ENCODE assay signal across 17 cellular contexts in the genomic region with DNA sequence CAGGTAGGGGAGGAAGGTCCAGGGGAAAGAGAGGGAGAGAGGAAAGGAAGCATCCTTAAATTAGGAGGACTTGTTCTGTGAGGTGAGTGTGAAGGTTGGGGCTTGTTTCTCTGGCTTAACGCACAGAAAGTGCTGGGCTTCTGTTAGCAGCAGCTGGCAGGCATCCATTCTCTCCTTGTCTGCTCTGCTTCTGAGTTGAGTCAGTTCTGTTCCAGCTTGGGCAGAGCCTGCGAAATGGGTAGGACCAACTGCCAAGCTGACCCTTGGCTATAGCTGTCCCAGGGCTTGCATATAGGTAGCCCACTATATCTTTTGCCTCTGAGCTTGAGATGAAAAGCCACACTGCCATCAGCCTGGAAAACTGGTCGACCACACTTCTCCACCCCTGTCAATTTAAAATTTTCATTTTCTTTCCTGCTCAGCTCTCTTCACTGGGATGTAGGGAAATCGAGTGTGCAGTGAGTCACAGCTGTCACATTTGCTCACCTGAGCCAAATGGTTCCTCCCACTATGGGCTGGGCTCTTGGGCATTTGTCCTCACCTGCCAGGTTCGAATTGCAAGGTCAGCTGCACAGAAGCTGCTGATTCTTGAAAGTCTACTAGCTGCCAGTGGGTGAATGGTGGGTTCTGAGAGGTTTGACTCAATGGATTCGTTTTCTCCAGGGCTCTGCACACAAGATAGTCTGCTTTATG.
DNase-seq lines count a peak whose midpoint lies in the region; ATAC-seq, FAIRE-seq and TF ChIP-seq lines count a peak whose summit lies in the region.
"Had no signal": no experiment of that assay in that cellular context is flagged by ENCODE, and none has a peak within 500 bp of the region (broad histone marks: within the 10 kb centered on the region; RNA-seq: fewer than 3 reads in every experiment).

No MANE protein-coding gene starts in this region.

- no peak overlapping the region for H3K4me3 ChIP-seq in IMR-90 (ENCODE audit: insufficient read depth, low read depth, low read length)
- no peak overlapping the region for H3K4me3 ChIP-seq in small intestine (ENCODE audit: low read depth in 1 of 2, low read length in 2 of 2)
- H3K4me3 ChIP-seq: adrenal gland, neural progenitor cell, right atrium auricular region, testis had no signal

- TF ChIP-seq POLR2A in IMR-90 (IDR thresholded peaks at IDR 0.05; ENCODE audit: low read depth, low read length), result no peak

- no peak overlapping the region for H3K9ac ChIP-seq in IMR-90 (ENCODE audit: low read depth, low read length)
- H3K9ac ChIP-seq: neural progenitor cell had no signal

- ATAC-seq in IMR-90 (ENCODE audit: low read depth) (no peak), HG03045 (IDR thresholded peaks at IDR 0.05; ENCODE audit: unreplicated experiment) (no peak)
- no peak for ATAC-seq in stimulated activated naive CD8-positive, alpha-beta T cell treated with anti-CD3 and anti-CD28 coated beads, Interleukin-15, Interleukin-2, amounts not matched to agents 100 U/mL and 50 U/mL, for 24 hours
- ATAC-seq: activated T-helper 17 cell treated with anti-CD3 and anti-CD28 coated beads, Interleukin-2, amount 50 U/mL, for 72 hours had no signal

- no peak overlapping the region for H3K4ac ChIP-seq in IMR-90 (ENCODE audit: low read depth, low read length)

- no peaks in the 10 kb centered on the region for H3K4me1 ChIP-seq in IMR-90 (ENCODE audit: control insufficient read depth, insufficient read depth, low read length)
- peaks cover 0 to 2% of the 10 kb centered on the region in 2 donors for H3K4me1 ChIP-seq in small intestine (ENCODE audit: control insufficient read depth in 2 of 2, insufficient read depth in 1 of 2, low read depth in 1 of 2, low read length in 1 of 2)
- H3K4me1 ChIP-seq: adrenal gland, neural progenitor cell, right atrium auricular region, testis had no signal

- no peak overlapping the region for H3K27ac ChIP-seq in IMR-90 (ENCODE audit: insufficient read depth, low read length)
- H3K27ac ChIP-seq in epithelial cell of prostate, result peak overlapping the region; percentile 25
- H3K27ac ChIP-seq in small intestine (ENCODE audit: low read depth in 1 of 2, low read length in 1 of 2), result no peak overlapping the region
- H3K27ac ChIP-seq: adrenal gland, neural progenitor cell, right atrium auricular region, testis had no signal

- in situ Hi-C loops in IMR-90 (cut with MboI; ENCODE audit: low sequenced_read_pairs), result no loop called here

- no peak for TF ChIP-seq RAD21 in IMR-90 (IDR thresholded peaks at IDR 0.05; ENCODE audit: low read length)

- H3K36me3 ChIP-seq in IMR-90 (ENCODE audit: control insufficient read depth, insufficient read depth, low read length) (no peaks in the 10 kb centered on the region), small intestine (ENCODE audit: control insufficient read depth in 2 of 2, insufficient read depth in 2 of 2, low read length in 2 of 2) (no peaks in the 10 kb centered on the region)
- H3K36me3 ChIP-seq: adrenal gland, neural progenitor cell, right atrium auricular region had no signal

- no peak for DNase-seq in IMR-90
- DNase-seq in NCI-H69 (lab: John Stamatoyannopoulos, UW), result peak; percentile 72
- DNase-seq in epithelial cell of prostate (ENCODE audit: low read depth, low spot score), result no peak
- peak; percentile 92 for DNase-seq in small intestine
- DNase-seq in NCI-H1930 (lab: John Stamatoyannopoulos, UW), result no peak
- no peak for DNase-seq in stimulated activated naive CD8-positive, alpha-beta T cell treated with anti-CD3 and anti-CD28 coated beads, Interleukin-15, Interleukin-2, amounts not matched to agents 100 U/mL and 50 U/mL, for 24 hours
- no peak for DNase-seq in RPMI8226
- DNase-seq: adrenal gland; effector memory CD4-positive, alpha-beta T cell; foreskin fibroblast; mesendoderm; NCI-H226; testis had no signal

- no peak overlapping the region for H4K5ac ChIP-seq in IMR-90 (ENCODE audit: low read depth, low read length)

- H4K20me1 ChIP-seq in IMR-90 (ENCODE audit: insufficient read depth, low read length), result no peaks in the 10 kb centered on the region

- peak overlapping the region; percentile 33 for H2AFZ ChIP-seq in IMR-90 (replicated peaks; ENCODE audit: low read length, poor library complexity)
- H2AFZ ChIP-seq: neural progenitor cell had no signal

- H2AK9ac ChIP-seq in IMR-90 (replicated peaks; ENCODE audit: low read depth, low read length, poor library complexity), result no peak overlapping the region

- no peak overlapping the region for H4K8ac ChIP-seq in IMR-90 (ENCODE audit: low read depth in 2 of 2, low read length in 2 of 2)

- no peaks in the 10 kb centered on the region for H3K79me1 ChIP-seq in IMR-90 (ENCODE audit: low read depth in 1 of 2, low read length in 2 of 2)

- H4K91ac ChIP-seq in IMR-90 (ENCODE audit: insufficient read depth, low read depth, low read length), result no peak overlapping the region

- WGBS in IMR-90 (ENCODE audit: extremely low coverage in 2 of 2, insufficient read length in 1 of 2), 2 experiments, result no CpG with 5 or more reads among the region's 6 CpGs
- 28 to 54% (median 45%) methylated on average over 6 of the region's 6 CpGs for WGBS in small intestine, 3 donors

- no peak overlapping the region for H2BK5ac ChIP-seq in IMR-90 (ENCODE audit: low read depth, low read length, poor library complexity, severe bottlenecking)

- H2AK5ac ChIP-seq in IMR-90 (ENCODE audit: low read depth, low read length), result no peak overlapping the region

- H2BK15ac ChIP-seq in IMR-90 (ENCODE audit: low read depth, low read length), result no peak overlapping the region

- no peak for TF ChIP-seq CTCF in IMR-90 (conservative IDR thresholded peaks at IDR 0.05; ENCODE audit: low read depth, low read length)

- H3K4me2 ChIP-seq in IMR-90 (ENCODE audit: low read depth, low read length), result no peak overlapping the region
- H3K4me2 ChIP-seq: neural progenitor cell had no signal

- H3K9me3 ChIP-seq in IMR-90 (ENCODE audit: control insufficient read depth, insufficient read depth, low read length) (no peaks in the 10 kb centered on the region), small intestine (ENCODE audit: control insufficient read depth, low read depth) (no peaks in the 10 kb centered on the region)
- H3K9me3 ChIP-seq: adrenal gland, right atrium auricular region, testis had no signal

- intact Hi-C loops in IMR-90 (cut with micrococcal nuclease), result no loop called here

- POLR2A ChIA-PET in IMR-90 (lab: Charles Lee; ENCODE audit: unreplicated experiment), result no interaction called here

- H2BK20ac ChIP-seq in IMR-90 (ENCODE audit: low read depth, low read length), result no peak overlapping the region

- CTCF ChIA-PET in IMR-90 (lab: Yijun Ruan, JAX), result interaction anchor here (0.5 to 0.8 kb wide), 2 partner anchors 14 to 64 kb away, joined by 3 to 5 read pairs; no protein-coding TSS in a partner anchor

- H3K9me1 ChIP-seq in IMR-90 (ENCODE audit: insufficient read depth, low read length), result no peaks in the 10 kb centered on the region

- H3K14ac ChIP-seq in IMR-90 (replicated peaks; ENCODE audit: low read depth, low read length), result no peak overlapping the region

- H3K18ac ChIP-seq in IMR-90 (ENCODE audit: low read depth, low read length), result no peak overlapping the region

- no peak overlapping the region for H2BK120ac ChIP-seq in IMR-90 (ENCODE audit: low read depth, low read length)

- no peak overlapping the region for H3K23ac ChIP-seq in IMR-90 (ENCODE audit: low read depth, low read length)

- BruUV-seq in IMR-90 (replicated peaks; lab: Mats Ljungman, UMichigan), result no TSS peak

- H3K56ac ChIP-seq in IMR-90 (ENCODE audit: extremely low read depth, insufficient read depth, low read length), result no peak overlapping the region

- H3K27me3 ChIP-seq in IMR-90 (ENCODE audit: control insufficient read depth, insufficient read depth, low read length) (no peaks in the 10 kb centered on the region), small intestine (ENCODE audit: control insufficient read depth in 2 of 2, insufficient read depth in 2 of 2, low read length in 2 of 2) (no peaks in the 10 kb centered on the region)
- H3K27me3 ChIP-seq: adrenal gland, neural progenitor cell, right atrium auricular region, testis had no signal

- FAIRE-seq in small intestine (lab: Jason Lieb, UNC), result no peak

- dilution Hi-C loops in IMR-90 (cut with HindIII; ENCODE audit: low sequenced_read_pairs, unreplicated experiment), result no loop called here

TF ChIP-seq in IMR-90, 13 proteins besides CTCF, POLR2A, EP300 and RAD21:
- TF ChIP-seq MAFK (IDR thresholded peaks at IDR 0.05; ENCODE audit: low read depth, low read length), result no peak
- TF ChIP-seq USF2 (IDR thresholded peaks at IDR 0.05; ENCODE audit: low read depth, low read length), result no peak
- no peak for TF ChIP-seq ELK1 (IDR thresholded peaks at IDR 0.05; ENCODE audit: borderline replicate concordance, low read depth, low read length)
- TF ChIP-seq BHLHE40 (IDR thresholded peaks at IDR 0.05; ENCODE audit: low read depth, low read length), result no peak
- no peak for TF ChIP-seq NFE2L2 (IDR thresholded peaks at IDR 0.05; ENCODE audit: low read depth, low read length)
- no peak for TF ChIP-seq RFX5 (IDR thresholded peaks at IDR 0.05; ENCODE audit: low read depth, low read length)
- no peak for TF ChIP-seq CEBPB (IDR thresholded peaks at IDR 0.05; ENCODE audit: low read depth, low read length)
- no peak for TF ChIP-seq FOS (IDR thresholded peaks at IDR 0.05; ENCODE audit: low read depth, low read length)
- TF ChIP-seq CHD1 (IDR thresholded peaks at IDR 0.05; ENCODE audit: low read depth, low read length), result no peak

Comparison
In these comparisons a context has a peak if more than half of its experiments do, and no peak if none do; other contexts are left out.
1. DNase-seq: peak in NCI-H69 (single experiment) and small intestine (single experiment); none in IMR-90 (single experiment), epithelial cell of prostate (single experiment), NCI-H1930 (0 of 2), stimulated activated naive CD8-positive, alpha-beta T cell treated with anti-CD3 and anti-CD28 coated beads, Interleukin-15, Interleukin-2, amounts not matched to agents 100 U/mL and 50 U/mL, for 24 hours (single experiment) and RPMI8226 (single experiment).